20 cellular contexts compared by ENCODE assay signal in the genomic region with DNA sequence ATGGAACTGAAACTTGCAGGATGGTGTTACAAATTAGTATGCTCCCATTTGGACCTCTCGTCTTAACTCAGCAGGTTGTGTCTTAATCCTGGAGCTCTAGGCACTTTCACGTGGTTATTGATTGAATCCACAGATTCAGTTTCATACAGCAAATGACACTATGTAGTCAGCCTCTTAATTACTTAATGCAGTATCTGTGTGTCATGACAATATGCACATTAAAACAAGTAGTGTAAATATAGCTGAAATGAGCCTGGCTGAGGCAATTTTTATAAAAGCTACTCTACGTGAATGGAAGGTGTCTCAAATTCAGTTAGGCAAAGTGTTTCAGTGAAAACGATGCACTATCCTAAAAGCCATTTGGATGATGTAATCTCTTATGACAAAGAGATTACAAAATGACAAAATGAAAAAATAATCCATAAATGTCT.
DNase-seq lines count a peak whose midpoint lies in the region; ATAC-seq, FAIRE-seq and TF ChIP-seq lines count a peak whose summit lies in the region.
"Had no signal": no experiment of that assay in that cellular context is flagged by ENCODE, and none has a peak within 500 bp of the region (broad histone marks: within the 10 kb centered on the region; RNA-seq: fewer than 3 reads in every experiment).

No MANE protein-coding gene starts in this region.

- WGBS in smooth muscle cell (ENCODE audit: low lambda C conversion rate): 69% methylated on average over 4 of the region's 4 CpGs

- H3F3A ChIP-seq in smooth muscle cell (ENCODE audit: low read depth): peaks cover 14% of the 10 kb centered on the region

- no peak for TF ChIP-seq CTCF in astrocyte (IDR thresholded peaks at IDR 0.05; ENCODE audit: insufficient read depth, low read depth, low read length)
- TF ChIP-seq CTCF in smooth muscle cell (IDR thresholded peaks at IDR 0.05; ENCODE audit: borderline replicate concordance, insufficient read depth, poor library complexity, severe bottlenecking): no peak

- no peaks in the 10 kb centered on the region for H3K36me3 Mint-ChIP-seq in astrocyte (ENCODE audit: low read depth, unreplicated experiment)
- H3K36me3 Mint-ChIP-seq: activated CD8-positive, alpha-beta memory T cell treated with anti-CD3 and anti-CD28 coated beads, Interleukin-2, amount 10 ng/mL, durations not matched to agents 7 days and 5 days; naive thymus-derived CD8-positive, alpha-beta T cell had no signal

- H3K4me1 ChIP-seq in astrocyte (ENCODE audit: insufficient read depth, low read length) (peaks cover 39% of the 10 kb centered on the region), smooth muscle cell (ENCODE audit: low read depth) (peaks cover 31% of the 10 kb centered on the region)

- H3K9me3 ChIP-seq in astrocyte (ENCODE audit: insufficient read depth, low read depth, low read length) (no peaks in the 10 kb centered on the region), smooth muscle cell (replicated peaks; ENCODE audit: low read depth) (no peaks in the 10 kb centered on the region)
- H3K9me3 ChIP-seq: spleen, thoracic aorta had no signal

- H3K27ac ChIP-seq in astrocyte (ENCODE audit: low read depth, low read length) (peak overlapping the region; percentile 95), smooth muscle cell (ENCODE audit: low read depth) (peak overlapping the region; percentile 98)
- H3K27ac ChIP-seq: 22Rv1, spleen, thoracic aorta had no signal

- H3K79me2 ChIP-seq in astrocyte (ENCODE audit: insufficient read depth, low read length): no peaks in the 10 kb centered on the region
- no peaks in the 10 kb centered on the region for H3K79me2 ChIP-seq in smooth muscle cell (ENCODE audit: low read depth)

- no peaks in the 10 kb centered on the region for H3K27me3 Mint-ChIP-seq in astrocyte (ENCODE audit: low read depth, unreplicated experiment)
- H3K27me3 Mint-ChIP-seq: activated CD8-positive, alpha-beta memory T cell treated with anti-CD3 and anti-CD28 coated beads, Interleukin-2, amount 10 ng/mL, durations not matched to agents 7 days and 5 days had no signal

- H4K20me1 ChIP-seq in astrocyte (ENCODE audit: insufficient read depth, low read length) (no peaks in the 10 kb centered on the region), smooth muscle cell (ENCODE audit: low read depth) (no peaks in the 10 kb centered on the region)

- peak overlapping the region; percentile 100 for H3K27ac Mint-ChIP-seq in astrocyte (ENCODE audit: unreplicated experiment)
- H3K27ac Mint-ChIP-seq: activated CD8-positive, alpha-beta memory T cell treated with anti-CD3 and anti-CD28 coated beads, Interleukin-2, amount 10 ng/mL, durations not matched to agents 7 days and 5 days; naive thymus-derived CD8-positive, alpha-beta T cell had no signal

- no peak overlapping the region for H3K9ac ChIP-seq in astrocyte (ENCODE audit: low read length)
- no peak overlapping the region for H3K9ac ChIP-seq in smooth muscle cell (ENCODE audit: low read depth)

- H3K36me3 ChIP-seq in astrocyte (ENCODE audit: insufficient read depth, low read length) (no peaks in the 10 kb centered on the region), smooth muscle cell (ENCODE audit: low read depth) (no peaks in the 10 kb centered on the region)
- H3K36me3 ChIP-seq: spleen, thoracic aorta had no signal

- H3K4me3 ChIP-seq in astrocyte (ENCODE audit: insufficient read depth, low read depth, low read length): no peak overlapping the region
- H3K4me3 ChIP-seq in smooth muscle cell: no peak overlapping the region
- H3K4me3 ChIP-seq: spleen, thoracic aorta had no signal

- no peak for ATAC-seq in GM18858 (IDR thresholded peaks at IDR 0.05; ENCODE audit: unreplicated experiment)
- ATAC-seq: activated CD8-positive, alpha-beta memory T cell treated with anti-CD3 and anti-CD28 coated beads, Interleukin-2, amount 10 ng/mL, durations not matched to agents 7 days and 5 days; naive thymus-derived CD8-positive, alpha-beta T cell had no signal

- no peak for FAIRE-seq in astrocyte (lab: Jason Lieb, UNC)
- FAIRE-seq: kidney had no signal

- DNase-seq in NCI-H1092 treated with DMSO at 0.1 percent for 48 hours (lab: John Stamatoyannopoulos, UW) (peak; percentile 3), NCI-H1092 (lab: John Stamatoyannopoulos, UW) (no peak), NCI-H2107 (lab: John Stamatoyannopoulos, UW) (peak; percentile 27), astrocyte (ENCODE audit: low read depth) (no peak), smooth muscle cell (lab: John Stamatoyannopoulos, UW; ENCODE audit: unreplicated experiment) (no peak), SK-N-DZ (ENCODE audit: low spot score) (no peak), NCI-H2029 treated with DMSO at 0.1 percent for 48 hours (lab: John Stamatoyannopoulos, UW) (no peak)
- DNase-seq: activated CD8-positive, alpha-beta memory T cell treated with anti-CD3 and anti-CD28 coated beads, Interleukin-2, amount 10 ng/mL, durations not matched to agents 7 days and 5 days; amniotic stem cell; C1 segment of cervical spinal cord; central memory CD4-positive, alpha-beta T cell; DMS79; kidney; naive thymus-derived CD8-positive, alpha-beta T cell; NCI-H1930; spleen; T1000 had no signal

- H3K27me3 ChIP-seq in astrocyte (ENCODE audit: insufficient read depth, low read length) (no peaks in the 10 kb centered on the region), smooth muscle cell (ENCODE audit: low read depth) (no peaks in the 10 kb centered on the region)
- H3K27me3 ChIP-seq: spleen had no signal

- H3K4me1 Mint-ChIP-seq in astrocyte (ENCODE audit: low read depth, unreplicated experiment): peaks cover 52% of the 10 kb centered on the region
- H3K4me1 Mint-ChIP-seq: activated CD8-positive, alpha-beta memory T cell treated with anti-CD3 and anti-CD28 coated beads, Interleukin-2, amount 10 ng/mL, durations not matched to agents 7 days and 5 days; naive thymus-derived CD8-positive, alpha-beta T cell had no signal

- H3K9me3 Mint-ChIP-seq in astrocyte (ENCODE audit: unreplicated experiment): no peaks in the 10 kb centered on the region

- H3K4me2 ChIP-seq in astrocyte (ENCODE audit: low read length): peak overlapping the region; percentile 48
- peak overlapping the region; percentile 72 for H3K4me2 ChIP-seq in smooth muscle cell

- no peak overlapping the region for H3K4me3 Mint-ChIP-seq in astrocyte (ENCODE audit: unreplicated experiment)
- H3K4me3 Mint-ChIP-seq: activated CD8-positive, alpha-beta memory T cell treated with anti-CD3 and anti-CD28 coated beads, Interleukin-2, amount 10 ng/mL, durations not matched to agents 7 days and 5 days; naive thymus-derived CD8-positive, alpha-beta T cell had no signal

- H2AFZ ChIP-seq in astrocyte (ENCODE audit: low read depth, low read length) (no peak overlapping the region), smooth muscle cell (ENCODE audit: low read depth) (no peak overlapping the region)

Comparison
In these comparisons a context has a peak if more than half of its experiments do, and no peak if none do; other contexts are left out.
1. DNase-seq: peak in NCI-H1092 treated with DMSO at 0.1 percent for 48 hours (single experiment) and NCI-H2107 (single experiment); none in NCI-H1092 (single experiment), astrocyte (single experiment), smooth muscle cell (single experiment), SK-N-DZ (single experiment) and NCI-H2029 treated with DMSO at 0.1 percent for 48 hours (single experiment).